19 cellular contexts compared by ENCODE assay signal in the genomic region with DNA sequence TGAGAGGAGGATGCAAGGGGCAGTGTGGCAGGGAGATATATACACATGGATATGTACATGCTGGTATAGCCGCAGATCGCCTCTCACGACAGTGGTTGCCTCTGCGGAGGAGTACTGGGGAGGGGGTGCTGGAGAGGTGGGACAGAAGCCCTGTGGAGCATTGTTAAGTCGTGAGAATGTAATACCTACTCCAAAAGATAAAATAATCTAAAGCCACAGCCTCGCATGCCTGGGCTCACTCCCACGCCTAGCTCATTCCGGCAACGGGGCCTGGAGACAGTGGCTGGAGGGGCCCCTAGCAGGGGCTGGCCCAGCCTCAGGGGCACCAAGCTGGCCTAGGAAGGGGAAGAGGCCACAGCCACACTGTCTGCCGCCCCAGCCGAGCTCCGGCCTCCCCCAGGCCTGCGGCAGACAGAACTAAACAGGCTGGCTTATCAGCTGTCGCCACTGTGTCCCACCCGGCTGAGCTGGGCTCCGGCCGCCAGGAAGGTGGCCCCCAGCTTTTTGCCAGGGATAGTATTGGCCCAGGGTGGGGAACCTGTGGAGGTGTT.
DNase-seq lines count a peak whose midpoint lies in the region; ATAC-seq, FAIRE-seq and TF ChIP-seq lines count a peak whose summit lies in the region.
"Had no signal": no experiment of that assay in that cellular context is flagged by ENCODE, and none has a peak within 500 bp of the region (broad histone marks: within the 10 kb centered on the region; RNA-seq: fewer than 3 reads in every experiment).

No MANE protein-coding gene starts in this region.

- no peak overlapping the region for H2AFZ ChIP-seq in HepG2 (ENCODE audit: low read length)

- peaks cover 0 to 3% of the 10 kb centered on the region in 2 experiments; a peak in 1 of 5 replicates for H3K27me3 ChIP-seq in HepG2 (ENCODE audit: control insufficient read depth in 1 of 2, insufficient read depth in 2 of 2, low read length in 2 of 2)
- H3K27me3 ChIP-seq: breast epithelium had no signal

- no peaks in the 10 kb centered on the region for H3K27me3 Mint-ChIP-seq in natural killer cell treated with Interleukin-12 subunit alpha and Interleukin-12 subunit beta and Interleukin-15 and Interleukin-18, amount 100 ng/mL, for 72 hours
- no peaks in the 10 kb centered on the region for H3K27me3 Mint-ChIP-seq in natural killer cell (ENCODE audit: low read depth in 2 of 2)
- H3K27me3 Mint-ChIP-seq: CD4-positive, alpha-beta T cell had no signal

- H3K36me3 Mint-ChIP-seq in natural killer cell treated with Interleukin-12 subunit alpha and Interleukin-12 subunit beta and Interleukin-15 and Interleukin-18, amount 100 ng/mL, for 72 hours: no peaks in the 10 kb centered on the region
- no peaks in the 10 kb centered on the region for H3K36me3 Mint-ChIP-seq in natural killer cell
- H3K36me3 Mint-ChIP-seq: WTC11 had no signal

- H3K4me1 ChIP-seq in HepG2 (ENCODE audit: insufficient read depth, low read length): no peaks in the 10 kb centered on the region
- H3K4me1 ChIP-seq: breast epithelium had no signal

- H3K27ac Mint-ChIP-seq in natural killer cell treated with Interleukin-12 subunit alpha and Interleukin-12 subunit beta and Interleukin-15 and Interleukin-18, amount 100 ng/mL, for 72 hours: no peak overlapping the region
- H3K27ac Mint-ChIP-seq in natural killer cell: no peak overlapping the region
- H3K27ac Mint-ChIP-seq: CD4-positive, alpha-beta T cell; effector memory CD8-positive, alpha-beta T cell had no signal

- H3K9me3 ChIP-seq in HepG2 (ENCODE audit: low read length): no peaks in the 10 kb centered on the region
- H3K9me3 ChIP-seq: breast epithelium had no signal

- no peak for TF ChIP-seq POLR2A in HepG2 (IDR thresholded peaks at IDR 0.05; ENCODE audit: insufficient read depth in 1 of 2, low read depth in 2 of 2, low read length in 2 of 2)

- peak; percentile 39 for DNase-seq in natural killer cell treated with Interleukin-12 subunit alpha and Interleukin-12 subunit beta and Interleukin-15 and Interleukin-18, amount 100 ng/mL, for 72 hours (ENCODE audit: low spot score)
- DNase-seq in natural killer cell (no peak), coronary artery (ENCODE audit: low spot score) (peak; percentile 70), HepG2 (ENCODE audit: low spot score) (no peak), putamen (ENCODE audit: low spot score) (no peak), AG08396 (ENCODE audit: low spot score) (no peak), pons (ENCODE audit: low spot score) (no peak), GM19239 (ENCODE audit: insufficient read length, low spot score) (no peak)
- DNase-seq: activated naive CD4-positive, alpha-beta T cell; CD4-positive, alpha-beta T cell; effector memory CD8-positive, alpha-beta T cell; foreskin melanocyte; HCEC 1CT; Karpas-422; NCI-H1436 treated with DMSO at 0.1 percent for 48 hours; NCI-H2227 treated with DMSO at 0.1 percent for 48 hours had no signal

- BruUV-seq in HepG2 (replicated peaks; lab: Mats Ljungman, UMichigan): no TSS peak

- TF ChIP-seq CTCF in natural killer cell (IDR thresholded peaks at IDR 0.05) (no peak), coronary artery (IDR thresholded peaks at IDR 0.05) (no peak), HepG2 (CRISPR knock-in tag; IDR thresholded peaks at IDR 0.05) (no peak)

- H3K27ac ChIP-seq in coronary artery: peak overlapping the region in 1 of 2 donors; percentile 81
- no peak overlapping the region for H3K27ac ChIP-seq in HepG2 (ENCODE audit: extremely low read length, insufficient read depth, low read length)
- H3K27ac ChIP-seq: breast epithelium had no signal

- POLR2A ChIA-PET in HepG2 (lab: Yijun Ruan, JAX): no interaction called here

- TF ChIP-seq EP300 in HepG2 (IDR thresholded peaks at IDR 0.05; ENCODE audit: low read depth in 2 of 2, low read length in 2 of 2) (no peak), HepG2 (CRISPR knock-in tag; IDR thresholded peaks at IDR 0.05; ENCODE audit: borderline replicate concordance) (no peak)

- H3K4me3 ChIP-seq in coronary artery (no peak overlapping the region), HepG2 (replicated peaks in 1 of 3; ENCODE audit: insufficient read depth in 1 of 3, low read depth in 2 of 3, low read length in 3 of 3) (no peak overlapping the region)
- H3K4me3 ChIP-seq: breast epithelium had no signal

- H3K4me2 ChIP-seq in HepG2 (ENCODE audit: low read depth, low read length): no peak overlapping the region

- FAIRE-seq in HepG2 (lab: Jason Lieb, UNC): no peak
- FAIRE-seq in GM19239 (lab: Jason Lieb, UNC): no peak
- FAIRE-seq: A204.1 had no signal

- no peak overlapping the region for H3K4me3 Mint-ChIP-seq in natural killer cell treated with Interleukin-12 subunit alpha and Interleukin-12 subunit beta and Interleukin-15 and Interleukin-18, amount 100 ng/mL, for 72 hours
- no peak overlapping the region for H3K4me3 Mint-ChIP-seq in natural killer cell
- H3K4me3 Mint-ChIP-seq: CD4-positive, alpha-beta T cell; effector memory CD8-positive, alpha-beta T cell; WTC11 had no signal

- no peaks in the 10 kb centered on the region for H3K79me2 ChIP-seq in HepG2 (ENCODE audit: insufficient read depth, low read length)

- H3K36me3 ChIP-seq in HepG2 (replicated peaks in 1 of 2; ENCODE audit: control insufficient read depth in 1 of 2, insufficient read depth in 2 of 2, low read length in 2 of 2): no peaks in the 10 kb centered on the region
- H3K36me3 ChIP-seq: breast epithelium had no signal

- ATAC-seq in natural killer cell treated with Interleukin-12 subunit alpha and Interleukin-12 subunit beta and Interleukin-15 and Interleukin-18, amount 100 ng/mL, for 72 hours: no peak
- ATAC-seq in natural killer cell (no peak), HepG2 (peak; percentile 27; the same call in 2 of the 3 replicates)
- ATAC-seq: effector memory CD8-positive, alpha-beta T cell; WTC11 had no signal

- H4K20me1 ChIP-seq in HepG2 (ENCODE audit: insufficient read depth, low read length): no peaks in the 10 kb centered on the region

- CTCF ChIA-PET in HepG2 (lab: Yijun Ruan, JAX; ENCODE audit: low intra/inter-chr PET ratio, low total read pairs): no interaction called here

- WGBS in HepG2 (ENCODE audit: low lambda C conversion rate): 53% methylated on average over 12 of the region's 17 CpGs

- no peaks in the 10 kb centered on the region for H3K9me3 Mint-ChIP-seq in natural killer cell treated with Interleukin-12 subunit alpha and Interleukin-12 subunit beta and Interleukin-15 and Interleukin-18, amount 100 ng/mL, for 72 hours
- H3K9me3 Mint-ChIP-seq in natural killer cell: no peaks in the 10 kb centered on the region
- H3K9me3 Mint-ChIP-seq: CD4-positive, alpha-beta T cell; effector memory CD8-positive, alpha-beta T cell; WTC11 had no signal

- in situ Hi-C loops in HepG2 (cut with HindIII; ENCODE audit: extremely low pct_ligation_motif_present, low pct_unique_long_range_greater_than_20kb): no loop called here

- intact Hi-C loops in natural killer cell (cut with micrococcal nuclease): no loop called here
- intact Hi-C loops in HepG2 (cut with micrococcal nuclease; ENCODE audit: unreplicated experiment): no loop called here

- no peaks in the 10 kb centered on the region for H3K4me1 Mint-ChIP-seq in natural killer cell treated with Interleukin-12 subunit alpha and Interleukin-12 subunit beta and Interleukin-15 and Interleukin-18, amount 100 ng/mL, for 72 hours (ENCODE audit: low read depth in 2 of 2)
- H3K4me1 Mint-ChIP-seq in natural killer cell: no peaks in the 10 kb centered on the region

- TF ChIP-seq RAD21 in HepG2 (CRISPR knock-in tag; IDR thresholded peaks at IDR 0.05): no peak

- no peak overlapping the region for H3K9ac ChIP-seq in HepG2 (ENCODE audit: insufficient read depth, low read depth, low read length)

TF ChIP-seq in HepG2, 621 proteins besides CTCF, POLR2A, EP300 and RAD21 (continues in another document):
- TF ChIP-seq HCFC1 (IDR thresholded peaks at IDR 0.05; ENCODE audit: low read depth, low read length) (no peak), HDAC1 (CRISPR knock-in tag; IDR thresholded peaks at IDR 0.05) (no peak), XRCC5 (optimal IDR thresholded peaks at IDR 0.05; ENCODE audit: low read length) (no peak), ZNF337 (CRISPR knock-in tag; IDR thresholded peaks at IDR 0.05; ENCODE audit: borderline replicate concordance, low read depth) (no peak)
- TF ChIP-seq, protein P1, sequence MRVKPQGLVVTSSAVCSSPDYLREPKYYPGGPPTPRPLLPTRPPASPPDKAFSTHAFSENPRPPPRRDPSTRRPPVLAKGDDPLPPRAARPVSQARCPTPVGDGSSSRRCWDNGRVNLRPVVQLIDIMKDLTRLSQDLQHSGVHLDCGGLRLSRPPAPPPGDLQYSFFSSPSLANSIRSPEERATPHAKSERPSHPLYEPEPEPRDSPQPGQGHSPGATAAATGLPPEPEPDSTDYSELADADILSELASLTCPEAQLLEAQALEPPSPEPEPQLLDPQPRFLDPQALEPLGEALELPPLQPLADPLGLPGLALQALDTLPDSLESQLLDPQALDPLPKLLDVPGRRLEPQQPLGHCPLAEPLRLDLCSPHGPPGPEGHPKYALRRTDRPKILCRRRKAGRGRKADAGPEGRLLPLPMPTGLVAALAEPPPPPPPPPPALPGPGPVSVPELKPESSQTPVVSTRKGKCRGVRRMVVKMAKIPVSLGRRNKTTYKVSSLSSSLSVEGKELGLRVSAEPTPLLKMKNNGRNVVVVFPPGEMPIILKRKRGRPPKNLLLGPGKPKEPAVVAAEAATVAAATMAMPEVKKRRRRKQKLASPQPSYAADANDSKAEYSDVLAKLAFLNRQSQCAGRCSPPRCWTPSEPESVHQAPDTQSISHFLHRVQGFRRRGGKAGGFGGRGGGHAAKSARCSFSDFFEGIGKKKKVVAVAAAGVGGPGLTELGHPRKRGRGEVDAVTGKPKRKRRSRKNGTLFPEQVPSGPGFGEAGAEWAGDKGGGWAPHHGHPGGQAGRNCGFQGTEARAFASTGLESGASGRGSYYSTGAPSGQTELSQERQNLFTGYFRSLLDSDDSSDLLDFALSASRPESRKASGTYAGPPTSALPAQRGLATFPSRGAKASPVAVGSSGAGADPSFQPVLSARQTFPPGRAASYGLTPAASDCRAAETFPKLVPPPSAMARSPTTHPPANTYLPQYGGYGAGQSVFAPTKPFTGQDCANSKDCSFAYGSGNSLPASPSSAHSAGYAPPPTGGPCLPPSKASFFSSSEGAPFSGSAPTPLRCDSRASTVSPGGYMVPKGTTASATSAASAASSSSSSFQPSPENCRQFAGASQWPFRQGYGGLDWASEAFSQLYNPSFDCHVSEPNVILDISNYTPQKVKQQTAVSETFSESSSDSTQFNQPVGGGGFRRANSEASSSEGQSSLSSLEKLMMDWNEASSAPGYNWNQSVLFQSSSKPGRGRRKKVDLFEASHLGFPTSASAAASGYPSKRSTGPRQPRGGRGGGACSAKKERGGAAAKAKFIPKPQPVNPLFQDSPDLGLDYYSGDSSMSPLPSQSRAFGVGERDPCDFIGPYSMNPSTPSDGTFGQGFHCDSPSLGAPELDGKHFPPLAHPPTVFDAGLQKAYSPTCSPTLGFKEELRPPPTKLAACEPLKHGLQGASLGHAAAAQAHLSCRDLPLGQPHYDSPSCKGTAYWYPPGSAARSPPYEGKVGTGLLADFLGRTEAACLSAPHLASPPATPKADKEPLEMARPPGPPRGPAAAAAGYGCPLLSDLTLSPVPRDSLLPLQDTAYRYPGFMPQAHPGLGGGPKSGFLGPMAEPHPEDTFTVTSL (CRISPR knock-in tag; IDR thresholded peaks at IDR 0.05; ENCODE audit: borderline replicate concordance): no peak

Comparison
In these comparisons a context has a peak if more than half of its experiments do, and no peak if none do; other contexts are left out.
1. DNase-seq: peak in natural killer cell treated with Interleukin-12 subunit alpha and Interleukin-12 subunit beta and Interleukin-15 and Interleukin-18, amount 100 ng/mL, for 72 hours (single experiment) and coronary artery (single experiment); none in natural killer cell (single experiment), HepG2 (single experiment), putamen (single experiment), AG08396 (single experiment), pons (single experiment) and GM19239 (single experiment).